ENCODE assay signal across 21 cellular contexts in genomic region chr18:27114842-27115241, GRCh38.
"Had no signal": no experiment of that assay in that cellular context is flagged by ENCODE, and none has a peak within 500 bp of the region (broad histone marks: within the 10 kb centered on the region; RNA-seq: fewer than 3 reads in every experiment).

No MANE protein-coding gene starts in this region.

- H3K4me1 ChIP-seq: gastrocnemius medialis, left lung, psoas muscle, spleen, testis, tibial artery, upper lobe of left lung had no signal

- DNase-seq: dorsolateral prefrontal cortex; effector CD4-positive, alpha-beta T cell; foreskin fibroblast; gastrocnemius medialis; head of caudate nucleus; left cardiac atrium; left lung; naive thymus-derived CD8-positive, alpha-beta T cell; nephron progenitor cell; nucleus accumbens; psoas muscle; right cardiac atrium; spleen; stimulated activated CD4-positive, alpha-beta T cell treated with anti-CD3 and anti-CD28 coated beads, Interleukin-4, amount 100 ng/mL, for 4 hours; stimulated activated naive CD8-positive, alpha-beta T cell treated with anti-CD3 and anti-CD28 coated beads, Interleukin-15, Interleukin-2, amounts not matched to agents 100 U/mL and 50 U/mL, for 24 hours; substantia nigra; testis; tibial artery; upper lobe of left lung had no signal

- H3K27ac ChIP-seq: dorsolateral prefrontal cortex, epithelial cell of prostate, gastrocnemius medialis, left lung, psoas muscle, skin epidermis, spleen, testis, tibial artery, upper lobe of left lung had no signal

- H3K9me3 ChIP-seq: gastrocnemius medialis, psoas muscle, testis, tibial artery, upper lobe of left lung had no signal

- H3K4me3 ChIP-seq: dorsolateral prefrontal cortex, gastrocnemius medialis, left lung, psoas muscle, skin epidermis, spleen, testis, tibial artery, upper lobe of left lung had no signal

- H3K36me3 ChIP-seq: gastrocnemius medialis, left lung, spleen, tibial artery, upper lobe of left lung had no signal

- H3K27me3 ChIP-seq: dorsolateral prefrontal cortex, gastrocnemius medialis, left lung, spleen, testis, tibial artery, upper lobe of left lung had no signal
